In the genomic region with DNA sequence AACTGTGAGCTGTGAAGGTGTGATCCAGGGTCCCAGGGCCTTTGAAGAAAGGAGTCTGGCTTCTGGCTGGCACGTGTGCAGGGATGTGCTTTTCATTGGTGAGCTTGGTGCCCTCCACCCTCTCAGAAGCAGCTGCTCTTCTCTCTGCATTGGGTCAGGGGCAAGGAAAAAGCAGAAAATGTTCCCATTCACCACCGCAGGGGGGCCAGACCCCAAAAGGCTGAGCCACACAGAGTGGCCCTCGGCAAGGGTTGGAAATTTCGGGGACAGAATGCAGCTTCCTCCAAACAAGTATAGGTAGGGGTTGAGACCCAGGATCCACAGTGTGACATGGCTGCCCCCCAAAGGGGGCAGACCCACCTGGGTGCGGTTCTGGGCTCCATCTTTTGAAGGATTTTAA, we compare ENCODE assay signal across 11 cellular contexts. TPM values are rescaled to one million over a fixed set of nuclear protein-coding genes. Genes with fewer than 3 reads are reported as not detected.
DNase-seq lines count a peak whose midpoint lies in the region; ATAC-seq, FAIRE-seq and TF ChIP-seq lines count a peak whose summit lies in the region.
"Had no signal": no experiment of that assay in that cellular context is flagged by ENCODE, and none has a peak within 500 bp of the region (broad histone marks: within the 10 kb centered on the region; RNA-seq: fewer than 3 reads in every experiment).

No MANE protein-coding gene starts in this region.

- no peak for TF ChIP-seq EP300 in K562 (IDR thresholded peaks at IDR 0.05; ENCODE audit: low read length)

- peak overlapping the region; percentile 99 for H3K27ac ChIP-seq in DOHH2 (ENCODE audit: low read depth, low read length)
- H3K27ac ChIP-seq in K562 (ENCODE audit: extremely low read depth, low read depth, low read length) = no peak overlapping the region
- peak overlapping the region; percentile 16 for H3K27ac ChIP-seq in osteoblast (ENCODE audit: low read depth, low read length)

- peaks cover 84% of the 10 kb centered on the region for H3K79me2 ChIP-seq in DOHH2 (ENCODE audit: control insufficient read depth, low read length)
- H3K79me2 ChIP-seq in K562 (ENCODE audit: control insufficient read depth, insufficient read depth, low read length) = peaks cover 71% of the 10 kb centered on the region
- H3K79me2 ChIP-seq in osteoblast (ENCODE audit: insufficient read depth, low read length) = peaks cover 71% of the 10 kb centered on the region

- in situ Hi-C loops in K562 (cut with MboI) = no loop called here

- ATAC-seq in K562 = no peak
- ATAC-seq in HG02798 (IDR thresholded peaks at IDR 0.05; ENCODE audit: poor library complexity, unreplicated experiment) = no peak
- ATAC-seq in HG03432 (IDR thresholded peaks at IDR 0.05; ENCODE audit: unreplicated experiment) = no peak

- FAIRE-seq in K562 (lab: Jason Lieb, UNC) = no peak
- FAIRE-seq: H1 had no signal

- no peaks in the 10 kb centered on the region for H3K27me3 Mint-ChIP-seq in IgD-negative memory B cell

- CTCF ChIA-PET in K562 (lab: Yijun Ruan, JAX; ENCODE audit: low intra/inter-chr PET ratio) = no interaction called here

- POLR2A ChIA-PET in K562 (lab: Yijun Ruan, JAX) = interaction anchor here (0.6 to 1.5 kb wide), 7 partner anchors 11 to 378 kb away, joined by 3 read pairs; no protein-coding TSS in a partner anchor

- H3K4me3 ChIP-seq in DOHH2 (ENCODE audit: low read length) = peak overlapping the region; percentile 98
- H3K4me3 ChIP-seq in K562 = no peak overlapping the region
- H3K4me3 ChIP-seq in osteoblast (ENCODE audit: insufficient read depth, low read length) = no peak overlapping the region

- peak overlapping the region; percentile 75 to 100 (median 99) for H3K27ac Mint-ChIP-seq in IgD-negative memory B cell

- peaks cover 30 to 55% (median 52%) of the 10 kb centered on the region in 3 donors for H3K4me1 Mint-ChIP-seq in IgD-negative memory B cell

- no peaks in the 10 kb centered on the region for H3K9me3 ChIP-seq in DOHH2 (ENCODE audit: control insufficient read depth, insufficient read depth, low read length)
- H3K9me3 ChIP-seq in K562 (replicated peaks; ENCODE audit: control insufficient read depth, insufficient read depth, low read depth, low read length) = no peaks in the 10 kb centered on the region
- no peaks in the 10 kb centered on the region for H3K9me3 ChIP-seq in osteoblast (ENCODE audit: low read depth, low read length)

- peaks cover 4% of the 10 kb centered on the region for H3K36me3 Mint-ChIP-seq in IgD-negative memory B cell

- DNase-seq in K562 (ENCODE audit: extremely low read depth in 1 of 4, low spot score in 3 of 4) (no peak), osteoblast (ENCODE audit: insufficient read length, low spot score, missing footprints) (no peak), NCI-H1048 (lab: John Stamatoyannopoulos, UW) (no peak), putamen (ENCODE audit: low spot score) (no peak)
- DNase-seq: head of caudate nucleus had no signal

- TF ChIP-seq POLR2A in K562 (conservative IDR thresholded peaks at IDR 0.05) = no peak

- H3K4me2 ChIP-seq in DOHH2 (ENCODE audit: low read length) (peak overlapping the region; percentile 100), K562 (ENCODE audit: insufficient read depth, low read length) (peak overlapping the region; percentile 24; the same call in 1 of the 2 replicates), osteoblast (ENCODE audit: insufficient read depth, low read length) (no peak overlapping the region)

- no peak for TF ChIP-seq RAD21 in K562 (CRISPR knock-in tag; conservative IDR thresholded peaks at IDR 0.05 in 1 of 2, IDR thresholded peaks at IDR 0.05 in 1 of 2)

- H3K36me3 ChIP-seq in DOHH2 (ENCODE audit: control insufficient read depth, low read length) (peaks cover 61% of the 10 kb centered on the region), K562 (ENCODE audit: control insufficient read depth, insufficient read depth, low read length) (peaks cover 47% of the 10 kb centered on the region; the same call in 2 of the 3 replicates), osteoblast (ENCODE audit: insufficient read depth, low read length) (no peaks in the 10 kb centered on the region)

- H3K4me1 ChIP-seq in DOHH2 (ENCODE audit: control insufficient read depth, low read length) (peaks cover 83% of the 10 kb centered on the region), K562 (replicated peaks in 1 of 2; ENCODE audit: control insufficient read depth in 2 of 2, insufficient read depth in 2 of 2, low read length in 2 of 2) (peaks cover 58 to 76% of the 10 kb centered on the region in 2 experiments), osteoblast (ENCODE audit: insufficient read depth, low read length) (peaks cover 64% of the 10 kb centered on the region)

- H3K27me3 ChIP-seq in DOHH2 (ENCODE audit: control insufficient read depth, low read length) (no peaks in the 10 kb centered on the region), K562 (ENCODE audit: control insufficient read depth in 2 of 2, insufficient read depth in 2 of 2, low read length in 2 of 2) (no peaks in the 10 kb centered on the region), osteoblast (ENCODE audit: insufficient read depth, low read length) (no peaks in the 10 kb centered on the region)

- no TSS peak for BruUV-seq in K562 (replicated peaks; lab: Mats Ljungman, UMichigan)

- H4K20me1 ChIP-seq in DOHH2 (ENCODE audit: control insufficient read depth, insufficient read depth, low read depth, low read length) = no peaks in the 10 kb centered on the region
- peaks cover 25% of the 10 kb centered on the region for H4K20me1 ChIP-seq in K562 (replicated peaks; ENCODE audit: control insufficient read depth, insufficient read depth, low read length)
- H4K20me1 ChIP-seq in osteoblast (ENCODE audit: insufficient read depth, low read length) = peaks cover 56% of the 10 kb centered on the region

- H3K9ac ChIP-seq in K562 (ENCODE audit: insufficient read depth in 1 of 2, low read depth in 2 of 2, low read length in 2 of 2) = peak overlapping the region in 1 of 2 experiments; percentile 93; a peak in 2 of 4 replicates

- H3K4me3 Mint-ChIP-seq in IgD-negative memory B cell = peak overlapping the region; percentile 94 to 98 (median 96)

- H3K9me3 Mint-ChIP-seq in IgD-negative memory B cell = no peaks in the 10 kb centered on the region

- peaks cover 71% of the 10 kb centered on the region for H3F3A ChIP-seq in DOHH2 (ENCODE audit: control insufficient read depth, insufficient read depth)

- WGBS in K562 (ENCODE audit: insufficient coverage, low coverage, missing lambda C conversion rate) = 79% methylated on average over 5 of the region's 5 CpGs

- no peaks in the 10 kb centered on the region for H3K9me2 ChIP-seq in DOHH2 (replicated peaks; ENCODE audit: control insufficient read depth, low read length)

- H2AFZ ChIP-seq in K562 (ENCODE audit: low read depth, low read length) (no peak overlapping the region), osteoblast (ENCODE audit: low read length) (no peak overlapping the region)

- H3K9me1 ChIP-seq in K562 (ENCODE audit: control insufficient read depth, insufficient read depth, low read length) = no peaks in the 10 kb centered on the region

- intact Hi-C loops in K562 (cut with micrococcal nuclease) = no loop called here

- TF ChIP-seq CTCF in DOHH2 (IDR thresholded peaks at IDR 0.05; ENCODE audit: low read depth, low read length, poor library complexity, severe bottlenecking) (peak; percentile 48), K562 (IDR thresholded peaks at IDR 0.05 in 2 of 3, conservative IDR thresholded peaks at IDR 0.05 in 1 of 3; ENCODE audit: insufficient read depth in 2 of 3, low read depth in 1 of 3, low read length in 3 of 3) (no peak), osteoblast (IDR thresholded peaks at IDR 0.05; ENCODE audit: extremely low read depth, low read depth, low read length) (no peak)

RNA-seq across cellular contexts. Expression of a gene that starts 2.5 kb away (rescaled TPM):
- polyA plus RNA-seq in IgD-negative memory B cell (214 TPM), K562 (2011; rRNA removed) (17.2 and 21.5 TPM in 2 replicates), K562 (2014; fragmentation: Illumina TruSeq; extraction: Trizol) (63.0 and 74.3 TPM in 2 replicates), K562 (2014; fragmentation: Nextera tagmentation; extraction: Ambion mirVana) (1 to 10 TPM; 1.5 to 2.4 TPM), K562 (2014; rRNA removed) (32.6 and 41.5 TPM in 2 replicates)
- 52.2 and 176 TPM in 2 replicates for total RNA-seq in K562 (2011; cell fraction: chromatin; rRNA removed; ENCODE audit: low replicate concordance)
- total RNA-seq in K562 (2011; cell fraction: nucleolus; rRNA removed) = 117 and 118 TPM in 2 replicates
- 62.6 and 63.9 TPM in 2 replicates for total RNA-seq in K562 (2011; cell fraction: nucleoplasm; rRNA removed)
- total RNA-seq in K562 (2014; rRNA removed) (22.7 and 25.4 TPM in 2 replicates), K562 (2014; rRNA removed; fragmentation: Illumina TruSeq; extraction: Trizol) (9.2 and 13.8 TPM in 2 replicates), K562 (2015; rRNA removed; fragmentation: Illumina TruSeq; extraction: Trizol) (22.5 and 24.8 TPM in 2 replicates), K562 (2021) (108 and 112 TPM in 2 replicates), osteoblast (30.6 and 31.5 TPM in 2 replicates)
- 16.6 and 23.4 TPM in 2 replicates for polyA plus RNA-seq in K562 (2011; cell fraction: cytosol; rRNA removed)
- polyA plus RNA-seq in K562 (2011; cell fraction: nucleus; rRNA removed) = 82.8 and 107 TPM in 2 replicates
- 62.3 and 74.3 TPM in 2 replicates for polyA plus RNA-seq in K562 (2012)
- polyA minus RNA-seq in K562 (2011; rRNA and poly(A)+ RNA removed) = 13.5 and 19.1 TPM in 2 replicates
- 39.6 and 42.3 TPM in 2 replicates for polyA minus RNA-seq in K562 (2011; cell fraction: cytosol; rRNA and poly(A)+ RNA removed)
- 24.8 and 30.3 TPM in 2 replicates for polyA minus RNA-seq in K562 (2011; cell fraction: nucleus; rRNA and poly(A)+ RNA removed)

RNA-seq across cellular contexts. Expression of a gene that starts 28.2 kb away (rescaled TPM):
- polyA plus RNA-seq in IgD-negative memory B cell (not detected), K562 (2011; rRNA removed) (not detected in 2 replicates), K562 (2014; fragmentation: Illumina TruSeq; extraction: Trizol) (not detected in 2 replicates), K562 (2014; fragmentation: Nextera tagmentation; extraction: Ambion mirVana) (not detected), K562 (2014; rRNA removed) (not detected in 2 replicates)
- total RNA-seq in K562 (2011; cell fraction: chromatin; rRNA removed; ENCODE audit: low replicate concordance) = not detected in 2 replicates
- 0.17 TPM in 1 of 2 replicates, not detected in the other for total RNA-seq in K562 (2011; cell fraction: nucleolus; rRNA removed)
- not detected in 2 replicates for total RNA-seq in K562 (2011; cell fraction: nucleoplasm; rRNA removed)
- total RNA-seq in K562 (2014; rRNA removed) (not detected in 2 replicates), K562 (2014; rRNA removed; fragmentation: Illumina TruSeq; extraction: Trizol) (not detected in 2 replicates), K562 (2015; rRNA removed; fragmentation: Illumina TruSeq; extraction: Trizol) (not detected in 2 replicates), K562 (2021) (not detected in 2 replicates), osteoblast (under 0.01 TPM in 1 of 2 replicates, not detected in the other)
- polyA plus RNA-seq in K562 (2011; cell fraction: cytosol; rRNA removed) = not detected in 2 replicates
- not detected in 2 replicates for polyA plus RNA-seq in K562 (2011; cell fraction: nucleus; rRNA removed)
- not detected in 2 replicates for polyA plus RNA-seq in K562 (2012)
- not detected in 2 replicates for polyA minus RNA-seq in K562 (2011; rRNA and poly(A)+ RNA removed)
- polyA minus RNA-seq in K562 (2011; cell fraction: cytosol; rRNA and poly(A)+ RNA removed) = not detected in 2 replicates
- polyA minus RNA-seq in K562 (2011; cell fraction: nucleus; rRNA and poly(A)+ RNA removed) = not detected in 2 replicates
- total RNA-seq: H1, pulmonary artery endothelial cell had no signal
- polyA plus RNA-seq: H1 had no signal

RNA-seq across cellular contexts. Expression of a gene that starts 35.8 kb away (rescaled TPM):
- polyA plus RNA-seq in IgD-negative memory B cell (not detected), K562 (2011; rRNA removed) (not detected in 2 replicates), K562 (2014; fragmentation: Illumina TruSeq; extraction: Trizol) (not detected in 2 replicates), K562 (2014; fragmentation: Nextera tagmentation; extraction: Ambion mirVana) (not detected), K562 (2014; rRNA removed) (not detected in 2 replicates)
- total RNA-seq in K562 (2011; cell fraction: chromatin; rRNA removed; ENCODE audit: low replicate concordance) = not detected in 2 replicates
- not detected in 2 replicates for total RNA-seq in K562 (2011; cell fraction: nucleolus; rRNA removed)
- total RNA-seq in K562 (2011; cell fraction: nucleoplasm; rRNA removed) = not detected in 2 replicates
- total RNA-seq in K562 (2014; rRNA removed) (not detected in 2 replicates), K562 (2014; rRNA removed; fragmentation: Illumina TruSeq; extraction: Trizol) (not detected in 2 replicates), K562 (2015; rRNA removed; fragmentation: Illumina TruSeq; extraction: Trizol) (not detected in 2 replicates), K562 (2021) (not detected in 2 replicates), osteoblast (not detected in 2 replicates)
- not detected in 2 replicates for polyA plus RNA-seq in K562 (2011; cell fraction: cytosol; rRNA removed)
- polyA plus RNA-seq in K562 (2011; cell fraction: nucleus; rRNA removed) = not detected in 2 replicates
- polyA plus RNA-seq in K562 (2012) = not detected in 2 replicates
- not detected in 2 replicates for polyA minus RNA-seq in K562 (2011; rRNA and poly(A)+ RNA removed)
- not detected in 2 replicates for polyA minus RNA-seq in K562 (2011; cell fraction: cytosol; rRNA and poly(A)+ RNA removed)
- polyA minus RNA-seq in K562 (2011; cell fraction: nucleus; rRNA and poly(A)+ RNA removed) = not detected in 2 replicates
- total RNA-seq: H1, pulmonary artery endothelial cell had no signal
- polyA plus RNA-seq: H1 had no signal

RNA-seq across cellular contexts. Expression of a gene that starts 42.0 kb away (rescaled TPM):
- polyA plus RNA-seq in IgD-negative memory B cell = not detected
- not detected in 2 replicates for total RNA-seq in K562 (2011; cell fraction: chromatin; rRNA removed; ENCODE audit: low replicate concordance)
- not detected in 2 replicates for total RNA-seq in K562 (2011; cell fraction: nucleolus; rRNA removed)
- total RNA-seq in K562 (2011; cell fraction: nucleoplasm; rRNA removed) = not detected in 2 replicates
- not detected in 2 replicates for total RNA-seq in K562 (2014; rRNA removed)
- total RNA-seq in K562 (2014; rRNA removed; fragmentation: Illumina TruSeq; extraction: Trizol) = not detected in 2 replicates
- not detected in 2 replicates for total RNA-seq in K562 (2015; rRNA removed; fragmentation: Illumina TruSeq; extraction: Trizol)
- not detected in 2 replicates for total RNA-seq in K562 (2021)
- polyA plus RNA-seq in K562 (2011; rRNA removed) = not detected in 2 replicates
- polyA plus RNA-seq in K562 (2011; cell fraction: cytosol; rRNA removed) = 0.04 TPM in 1 of 2 replicates, not detected in the other
- polyA plus RNA-seq in K562 (2011; cell fraction: nucleus; rRNA removed) = 0.04 TPM in 1 of 2 replicates, not detected in the other
- not detected in 2 replicates for polyA plus RNA-seq in K562 (2012)
- not detected in 2 replicates for polyA plus RNA-seq in K562 (2014; fragmentation: Illumina TruSeq; extraction: Trizol)
- polyA plus RNA-seq in K562 (2014; fragmentation: Nextera tagmentation; extraction: Ambion mirVana) = not detected
- polyA plus RNA-seq in K562 (2014; rRNA removed) = not detected in 2 replicates
- not detected in 2 replicates for polyA minus RNA-seq in K562 (2011; rRNA and poly(A)+ RNA removed)
- polyA minus RNA-seq in K562 (2011; cell fraction: cytosol; rRNA and poly(A)+ RNA removed) = not detected in 2 replicates
- polyA minus RNA-seq in K562 (2011; cell fraction: nucleus; rRNA and poly(A)+ RNA removed) = not detected in 2 replicates
- total RNA-seq in osteoblast = not detected in 2 replicates
- total RNA-seq: H1, pulmonary artery endothelial cell had no signal

RNA-seq across cellular contexts. Expression of a gene that starts 58.5 kb away (rescaled TPM):
- polyA plus RNA-seq in IgD-negative memory B cell = 25.2 TPM
- total RNA-seq in K562 (2011; cell fraction: chromatin; rRNA removed; ENCODE audit: low replicate concordance) = 107 and 242 TPM in 2 replicates
- 124 and 125 TPM in 2 replicates for total RNA-seq in K562 (2011; cell fraction: nucleolus; rRNA removed)
- 82.4 and 89.4 TPM in 2 replicates for total RNA-seq in K562 (2011; cell fraction: nucleoplasm; rRNA removed)
- total RNA-seq in K562 (2014; rRNA removed) = 34.9 and 35.9 TPM in 2 replicates
- total RNA-seq in K562 (2014; rRNA removed; fragmentation: Illumina TruSeq; extraction: Trizol) = 18.2 and 19.3 TPM in 2 replicates
- total RNA-seq in K562 (2015; rRNA removed; fragmentation: Illumina TruSeq; extraction: Trizol) = 24.9 and 25.5 TPM in 2 replicates
- total RNA-seq in K562 (2021) = 36.9 and 38.3 TPM in 2 replicates
- polyA plus RNA-seq in K562 (2011; rRNA removed) = 61.5 and 68.0 TPM in 2 replicates
- polyA plus RNA-seq in K562 (2011; cell fraction: cytosol; rRNA removed) = 45.9 and 75.1 TPM in 2 replicates
- polyA plus RNA-seq in K562 (2011; cell fraction: nucleus; rRNA removed) = 426 and 551 TPM in 2 replicates
- 42.4 and 44.3 TPM in 2 replicates for polyA plus RNA-seq in K562 (2012)
- polyA plus RNA-seq in K562 (2014; fragmentation: Illumina TruSeq; extraction: Trizol) = 43.2 and 49.7 TPM in 2 replicates
- polyA plus RNA-seq in K562 (2014; fragmentation: Nextera tagmentation; extraction: Ambion mirVana) = under 1 TPM; 0.68 to 0.88 TPM
- 60.9 and 62.5 TPM in 2 replicates for polyA plus RNA-seq in K562 (2014; rRNA removed)
- polyA minus RNA-seq in K562 (2011; rRNA and poly(A)+ RNA removed) = 23.1 and 27.7 TPM in 2 replicates
- polyA minus RNA-seq in K562 (2011; cell fraction: cytosol; rRNA and poly(A)+ RNA removed) = 13.6 and 16.5 TPM in 2 replicates
- 38.5 and 48.7 TPM in 2 replicates for polyA minus RNA-seq in K562 (2011; cell fraction: nucleus; rRNA and poly(A)+ RNA removed)
- 19.4 and 21.4 TPM in 2 replicates for total RNA-seq in osteoblast
